ENCODE assay signal across 8 cellular contexts in the genomic region with DNA sequence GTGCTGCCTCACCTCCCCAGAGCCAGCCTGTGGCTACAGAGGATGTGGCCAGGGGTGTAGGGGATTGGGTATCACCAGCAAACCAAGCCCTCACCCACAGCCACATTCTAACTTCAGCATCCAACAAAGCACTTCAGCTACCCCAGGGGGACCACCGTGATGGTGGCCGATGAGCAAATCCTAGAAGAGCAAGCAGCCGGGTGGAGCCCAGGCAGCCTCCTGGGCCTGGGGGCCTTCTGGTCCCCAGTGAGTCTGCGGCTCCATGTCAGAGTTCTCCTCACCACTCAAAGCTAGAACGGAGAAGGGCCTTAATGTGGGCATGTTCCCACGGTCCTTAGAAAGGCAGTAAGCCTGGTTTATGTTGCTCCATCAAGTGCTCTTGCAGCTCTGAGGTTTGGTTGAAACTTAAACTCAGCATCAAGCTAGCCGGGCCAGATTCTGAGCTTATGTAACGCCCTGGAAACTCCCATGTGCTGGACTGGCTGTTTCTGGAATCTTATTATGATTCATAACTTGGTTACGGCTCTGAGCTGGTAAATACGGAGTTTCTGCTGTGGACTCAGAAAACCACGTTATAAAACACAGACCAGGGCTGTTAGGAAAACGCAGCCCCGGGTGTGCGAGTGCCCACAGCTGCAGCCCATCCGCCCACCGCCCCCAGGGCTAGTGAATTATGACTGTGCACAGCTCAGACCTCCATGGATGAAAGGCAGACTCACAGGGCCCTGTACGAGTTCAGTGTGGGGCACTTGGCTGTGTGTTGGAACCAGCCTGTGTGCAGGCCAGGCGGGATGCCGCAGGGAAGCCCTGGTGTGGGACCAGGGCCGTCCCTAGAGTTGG.
DNase-seq lines count a peak whose midpoint lies in the region; ATAC-seq and TF ChIP-seq lines count a peak whose summit lies in the region.

No MANE protein-coding gene starts in this region.

- H3K4me3 ChIP-seq in Jurkat, Clone E6-1 (ENCODE audit: low read length): no peak overlapping the region
- H3K4me3 ChIP-seq in esophagus muscularis mucosa (peak overlapping the region in 3 of 4 donors; percentile 11 to 27 (median 22)), retinal pigment epithelial cell (ENCODE audit: low read length) (no peak overlapping the region)

- intact Hi-C loops in esophagus muscularis mucosa (cut with DNase I): loop anchor here (10.0 kb wide), 1 partner anchor 589 kb away; no protein-coding TSS in a partner anchor

- H3K27me3 ChIP-seq in esophagus muscularis mucosa: no peaks in the 10 kb centered on the region

- no peaks in the 10 kb centered on the region for H3K9me3 ChIP-seq in esophagus muscularis mucosa

- H3K27ac ChIP-seq in esophagus muscularis mucosa (replicated peaks in 1 of 4): peak overlapping the region; percentile 83 to 91 (median 88)

- no peaks in the 10 kb centered on the region for H3K36me3 ChIP-seq in esophagus muscularis mucosa

- peaks cover 13 to 33% (median 21%) of the 10 kb centered on the region in 4 donors for H3K4me1 ChIP-seq in esophagus muscularis mucosa

- peak; percentile 20 for DNase-seq in Jurkat, Clone E6-1 (ENCODE audit: low read depth, low spot score)
- DNase-seq in esophagus muscularis mucosa (ENCODE audit: extremely low spot score) (no peak), retinal pigment epithelial cell (ENCODE audit: low read depth) (peak; percentile 26), NCI-H2107 treated with DMSO at 0.1 percent for 48 hours (lab: John Stamatoyannopoulos, UW; ENCODE audit: unreplicated experiment) (no peak), NCI-H1417 treated with DMSO at 0.1 percent for 48 hours (lab: John Stamatoyannopoulos, UW) (no peak), NCI-H510A treated with DMSO at 0.1 percent for 48 hours (lab: John Stamatoyannopoulos, UW) (no peak)

- TF ChIP-seq EP300 in esophagus muscularis mucosa (IDR thresholded peaks at IDR 0.05): no peak

- TF ChIP-seq CTCF in esophagus muscularis mucosa (IDR thresholded peaks at IDR 0.05) (no peak), retinal pigment epithelial cell (conservative IDR thresholded peaks at IDR 0.05; ENCODE audit: low read depth, low read length) (no peak)

- no peak for TF ChIP-seq POLR2A in esophagus muscularis mucosa (IDR thresholded peaks at IDR 0.05; ENCODE audit: low read depth)

- WGBS in esophagus muscularis mucosa: 32% methylated on average over 11 of the region's 20 CpGs

- ATAC-seq in GM18499 (IDR thresholded peaks at IDR 0.05; ENCODE audit: insufficient read depth, unreplicated experiment) (peak; percentile 71), GM21723 (IDR thresholded peaks at IDR 0.05; ENCODE audit: unreplicated experiment) (peak; percentile 77)

Comparison
In these comparisons a context has a peak if more than half of its experiments do, and no peak if none do; other contexts are left out.
1. DNase-seq: peak in Jurkat, Clone E6-1 (single experiment) and retinal pigment epithelial cell (single experiment); none in esophagus muscularis mucosa (single experiment), NCI-H2107 treated with DMSO at 0.1 percent for 48 hours (single experiment), NCI-H1417 treated with DMSO at 0.1 percent for 48 hours (single experiment) and NCI-H510A treated with DMSO at 0.1 percent for 48 hours (single experiment).
2. H3K4me3 ChIP-seq: peak in esophagus muscularis mucosa (3 of 4); none in Jurkat, Clone E6-1 (single experiment) and retinal pigment epithelial cell (single experiment).